In the genomic region with DNA sequence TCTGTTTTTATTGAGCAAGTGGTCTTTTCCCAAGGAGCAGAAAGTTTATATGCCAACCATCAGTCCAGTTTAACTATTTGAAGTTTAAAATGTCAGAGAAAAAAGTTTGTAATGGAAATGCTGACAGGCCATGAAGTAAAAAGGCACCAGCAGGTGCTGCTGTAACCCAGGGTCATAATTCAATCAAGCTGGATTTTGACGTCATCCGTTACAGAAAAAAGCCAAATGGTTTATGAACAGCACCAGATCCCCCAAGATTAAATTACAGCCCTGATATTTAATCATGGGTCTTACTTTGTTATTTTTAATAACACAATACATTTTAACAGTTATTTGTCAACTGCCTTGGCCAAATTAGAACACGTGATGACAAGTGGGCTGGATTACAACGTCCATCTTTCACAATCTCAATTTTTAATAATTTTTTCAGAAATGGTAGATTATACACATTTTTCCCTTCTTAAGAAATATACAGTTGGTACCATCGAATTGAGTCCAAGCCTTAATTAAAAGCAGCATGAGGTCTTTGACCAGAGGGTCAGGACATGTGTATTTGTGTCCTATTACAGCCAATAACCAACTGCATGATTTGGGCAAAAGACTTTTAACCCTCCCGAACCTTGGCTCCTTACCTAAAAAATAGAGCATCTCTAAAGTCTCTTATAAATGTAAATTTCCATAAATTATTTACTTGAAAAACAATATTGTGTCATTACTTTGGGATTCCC, we compare ENCODE assay signal across 13 cellular contexts. TPM values are rescaled to one million over a fixed set of nuclear protein-coding genes. Genes with fewer than 3 reads are reported as not detected.
DNase-seq lines count a peak whose midpoint lies in the region; ATAC-seq, FAIRE-seq and TF ChIP-seq lines count a peak whose summit lies in the region.
"Had no signal": no experiment of that assay in that cellular context is flagged by ENCODE, and none has a peak within 500 bp of the region (broad histone marks: within the 10 kb centered on the region; RNA-seq: fewer than 3 reads in every experiment).

No MANE protein-coding gene starts in this region.

- FAIRE-seq in A549 (lab: Jason Lieb, UNC): no peak

- H3K36me3 ChIP-seq in mesenchymal stem cell (ENCODE audit: control insufficient read depth in 1 of 2, insufficient read depth in 2 of 2, low read depth in 1 of 2, low read length in 2 of 2): peaks cover 0 to 61% of the 10 kb centered on the region in 2 experiments

- no peak overlapping the region for H2BK12ac ChIP-seq in mesenchymal stem cell (ENCODE audit: low read length in 2 of 2)

- no peak overlapping the region for H3K18ac ChIP-seq in mesenchymal stem cell (ENCODE audit: low read depth in 1 of 2, low read length in 2 of 2)

- no peak overlapping the region for H3K4me3 ChIP-seq in A549
- no peak overlapping the region for H3K4me3 ChIP-seq in fibroblast of mammary gland (ENCODE audit: control insufficient read depth, low read depth, low read length)
- no peak overlapping the region for H3K4me3 ChIP-seq in mesenchymal stem cell (ENCODE audit: insufficient read depth in 1 of 2, low read depth in 1 of 2, low read length in 2 of 2)
- H3K4me3 ChIP-seq: smooth muscle cell had no signal

- peak in 1 of 2 experiments; percentile 2 for DNase-seq in A549 (ENCODE audit: low read depth in 1 of 2, low spot score in 1 of 2)
- DNase-seq in HEK293T (ENCODE audit: extremely low spot score): no peak
- peak; percentile 20 for DNase-seq in RPMI8226
- DNase-seq in fibroblast of mammary gland (ENCODE audit: low read depth): peak; percentile 21
- DNase-seq in NCI-H187 treated with DMSO at 0.1 percent for 48 hours (lab: John Stamatoyannopoulos, UW): no peak
- no peak for DNase-seq in mesenchymal stem cell
- no peak for DNase-seq in activated CD4-positive, CD25-positive, alpha-beta regulatory T cell treated with anti-CD3 and anti-CD28 coated beads, Interleukin-2, amount 50 U/mL, for 72 hours
- DNase-seq: activated CD4-positive, CD25-positive, alpha-beta regulatory T cell; natural killer cell; NCI-H2081 treated with DMSO at 0.1 percent for 48 hours had no signal

- H3K23ac ChIP-seq in mesenchymal stem cell (ENCODE audit: low read length in 2 of 2): no peak overlapping the region

- H2AK5ac ChIP-seq in mesenchymal stem cell (ENCODE audit: low read length, severe bottlenecking): no peak overlapping the region

- H3K4ac ChIP-seq in mesenchymal stem cell (ENCODE audit: low read depth in 1 of 2, low read length in 2 of 2): no peak overlapping the region

- H3K27ac ChIP-seq in A549: no peak overlapping the region
- H3K27ac ChIP-seq in mesenchymal stem cell (ENCODE audit: low read length, poor library complexity, severe bottlenecking): no peak overlapping the region
- H3K27ac ChIP-seq: epithelial cell of prostate had no signal

- 57% methylated on average over 6 of the region's 6 CpGs for WGBS in A549 (ENCODE audit: missing lambda C conversion rate)
- 96% methylated on average over 5 of the region's 6 CpGs for WGBS in mesenchymal stem cell

- peak in 1 of 2 experiments; percentile 28; a peak in 2 of 5 replicates for TF ChIP-seq RAD21 in A549 (conservative IDR thresholded peaks at IDR 0.05 in 1 of 2, IDR thresholded peaks at IDR 0.05 in 1 of 2)

- H3K14ac ChIP-seq in mesenchymal stem cell (ENCODE audit: low read length in 2 of 2): no peak overlapping the region

- TF ChIP-seq CTCF in A549 (IDR thresholded peaks at IDR 0.05) (0 out of 3 replicates have a peak, but pooled peaks have one; percentile 17), fibroblast of mammary gland (conservative IDR thresholded peaks at IDR 0.05; ENCODE audit: control insufficient read depth, insufficient read depth, low read depth, low read length) (no peak)

- no peak for ATAC-seq in A549
- ATAC-seq in GM18517 (IDR thresholded peaks at IDR 0.05; ENCODE audit: unreplicated experiment): no peak
- ATAC-seq: natural killer cell had no signal

- no peak for TF ChIP-seq EP300 in A549 (IDR thresholded peaks at IDR 0.05)

- H2BK5ac ChIP-seq in mesenchymal stem cell (ENCODE audit: low read depth, low read length, poor library complexity, severe bottlenecking): no peak overlapping the region

- POLR2A ChIA-PET in A549 (lab: Yijun Ruan, JAX) (no interaction called here), HEK293T (lab: Yijun Ruan, JAX) (no interaction called here)

- no peaks in the 10 kb centered on the region for H3K27me3 ChIP-seq in mesenchymal stem cell (ENCODE audit: control insufficient read depth in 1 of 2, insufficient read depth in 1 of 2, low read length in 2 of 2)

- H2AFZ ChIP-seq in mesenchymal stem cell (ENCODE audit: low read depth, low read length): no peak overlapping the region

- H3K9ac ChIP-seq in mesenchymal stem cell (ENCODE audit: low read length): no peak overlapping the region

- no peak for TF ChIP-seq POLR2A in A549 (IDR thresholded peaks at IDR 0.05; ENCODE audit: low read length)

- H3K4me1 ChIP-seq in A549 (no peaks in the 10 kb centered on the region), mesenchymal stem cell (ENCODE audit: control insufficient read depth, insufficient read depth, low read depth, low read length) (no peaks in the 10 kb centered on the region)

- no peak overlapping the region for H4K91ac ChIP-seq in mesenchymal stem cell (ENCODE audit: low read length)

- H3K9me3 ChIP-seq in A549 (no peaks in the 10 kb centered on the region), mesenchymal stem cell (ENCODE audit: control insufficient read depth, low read length) (no peaks in the 10 kb centered on the region)

- H2BK120ac ChIP-seq in mesenchymal stem cell (ENCODE audit: low read depth, low read length): no peak overlapping the region

- no peak overlapping the region for H2BK15ac ChIP-seq in mesenchymal stem cell (ENCODE audit: low read depth, poor library complexity, severe bottlenecking)

- no peak overlapping the region for H3K4me2 ChIP-seq in A549
- no peak overlapping the region for H3K4me2 ChIP-seq in mesenchymal stem cell (ENCODE audit: low read length, poor library complexity, severe bottlenecking)
- H3K4me2 ChIP-seq: smooth muscle cell had no signal

- H4K8ac ChIP-seq in mesenchymal stem cell (ENCODE audit: low read length): no peak overlapping the region

- CTCF ChIA-PET in A549 (lab: Yijun Ruan, JAX): interaction anchor here (1.3 kb wide), 1 partner anchor 162 kb away, joined by 3 read pairs; no protein-coding TSS in a partner anchor
- CTCF ChIA-PET in HEK293T (lab: Yijun Ruan, JAX): no interaction called here

- H3K79me1 ChIP-seq in mesenchymal stem cell (replicated peaks; ENCODE audit: low read length, poor library complexity, severe bottlenecking): peaks cover 7% of the 10 kb centered on the region

TF ChIP-seq in A549, 52 proteins besides CTCF, POLR2A, EP300 and RAD21:
- no peak for TF ChIP-seq JUNB (IDR thresholded peaks at IDR 0.05)
- TF ChIP-seq FOXS1 (CRISPR knock-in tag; IDR thresholded peaks at IDR 0.05): no peak
- no peak for TF ChIP-seq BHLHE40 (IDR thresholded peaks at IDR 0.05; ENCODE audit: low read depth, low read length)
- TF ChIP-seq ZNF302 (CRISPR knock-in tag; IDR thresholded peaks at IDR 0.05): no peak
- no peak for TF ChIP-seq CBX8 (IDR thresholded peaks at IDR 0.05)
- TF ChIP-seq HOXB5 (CRISPR knock-in tag; IDR thresholded peaks at IDR 0.05): no peak
- no peak for TF ChIP-seq ZC3H11A (IDR thresholded peaks at IDR 0.05)
- TF ChIP-seq ESRRA (IDR thresholded peaks at IDR 0.05; ENCODE audit: borderline replicate concordance, low read length): no peak
- no peak for TF ChIP-seq PHF8 (IDR thresholded peaks at IDR 0.05; ENCODE audit: borderline replicate concordance, low read depth)
- no peak for TF ChIP-seq NR3C1 (IDR thresholded peaks at IDR 0.05)
- TF ChIP-seq, protein P1, sequence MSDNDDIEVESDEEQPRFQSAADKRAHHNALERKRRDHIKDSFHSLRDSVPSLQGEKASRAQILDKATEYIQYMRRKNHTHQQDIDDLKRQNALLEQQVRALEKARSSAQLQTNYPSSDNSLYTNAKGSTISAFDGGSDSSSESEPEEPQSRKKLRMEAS (IDR thresholded peaks at IDR 0.05): no peak
- no peak for TF ChIP-seq CEBPB (IDR thresholded peaks at IDR 0.05)
- TF ChIP-seq GATA3 (IDR thresholded peaks at IDR 0.05; ENCODE audit: borderline replicate concordance): no peak

TF ChIP-seq in HEK293T, 16 proteins besides CTCF, POLR2A, EP300 and RAD21:
- TF ChIP-seq, protein P2, sequence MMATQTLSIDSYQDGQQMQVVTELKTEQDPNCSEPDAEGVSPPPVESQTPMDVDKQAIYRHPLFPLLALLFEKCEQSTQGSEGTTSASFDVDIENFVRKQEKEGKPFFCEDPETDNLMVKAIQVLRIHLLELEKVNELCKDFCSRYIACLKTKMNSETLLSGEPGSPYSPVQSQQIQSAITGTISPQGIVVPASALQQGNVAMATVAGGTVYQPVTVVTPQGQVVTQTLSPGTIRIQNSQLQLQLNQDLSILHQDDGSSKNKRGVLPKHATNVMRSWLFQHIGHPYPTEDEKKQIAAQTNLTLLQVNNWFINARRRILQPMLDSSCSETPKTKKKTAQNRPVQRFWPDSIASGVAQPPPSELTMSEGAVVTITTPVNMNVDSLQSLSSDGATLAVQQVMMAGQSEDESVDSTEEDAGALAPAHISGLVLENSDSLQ (IDR thresholded peaks at IDR 0.05): peak; percentile 58
- no peak for TF ChIP-seq NFRKB (IDR thresholded peaks at IDR 0.05)

RNA-seq across cellular contexts. Expression of a gene that starts 10.0 kb away (rescaled TPM):
- polyA plus RNA-seq in A549 (2011; rRNA removed) (3.8 and 4.0 TPM in 2 replicates), A549 (2017; fragmentation: RNase III; extraction: RNeasy Plus Mini Kit Qiagen cat#74134 plus additional on column Dnase treatment) (2.2 to 3.5 TPM (median 3.0 TPM) in 3 replicates)
- 1.9 and 2.7 TPM in 2 replicates for polyA plus RNA-seq in A549 (2012; cell fraction: cytosol; rRNA removed)
- polyA plus RNA-seq in A549 (2012; cell fraction: nucleus; rRNA removed): 2.3 and 3.0 TPM in 2 replicates
- polyA minus RNA-seq in A549 (2011; rRNA and poly(A)+ RNA removed): 12.7 and 15.8 TPM in 2 replicates
- polyA plus RNA-seq in mesenchymal stem cell (2013, experiment 1 of 2): 56.7 TPM
- polyA plus RNA-seq in mesenchymal stem cell (2013, experiment 2 of 2): 54.6 TPM

Comparison
In these comparisons a context has a peak if more than half of its experiments do, and no peak if none do; other contexts are left out.
1. DNase-seq: peak in RPMI8226 (single experiment) and fibroblast of mammary gland (single experiment); none in HEK293T (single experiment), NCI-H187 treated with DMSO at 0.1 percent for 48 hours (single experiment), mesenchymal stem cell (single experiment) and activated CD4-positive, CD25-positive, alpha-beta regulatory T cell treated with anti-CD3 and anti-CD28 coated beads, Interleukin-2, amount 50 U/mL, for 72 hours (single experiment).